Comparison of ENCODE assay signal across 23 cellular contexts in genomic region chrX:101787934-101788333, GRCh38.
"Had no signal": no experiment of that assay in that cellular context is flagged by ENCODE, and none has a peak within 500 bp of the region (broad histone marks: within the 10 kb centered on the region; RNA-seq: fewer than 3 reads in every experiment).

No MANE protein-coding gene starts in this region.

- H3K27me3 ChIP-seq: left lung, neural progenitor cell, upper lobe of right lung had no signal

- H3K4me1 ChIP-seq: gastrocnemius medialis, left lung, neural progenitor cell, parathyroid adenoma, right lobe of liver, tibial nerve, upper lobe of right lung, uterus had no signal

- H3K79me2 ChIP-seq: parathyroid adenoma had no signal

- H2AFZ ChIP-seq: neural progenitor cell, parathyroid adenoma had no signal

- H3K4me1 Mint-ChIP-seq: naive thymus-derived CD4-positive, alpha-beta T cell; nephron; neural progenitor cell; stimulated activated naive B cell treated with anti-CD40 and anti-IgM and Interleukin-4, amounts not matched to agents 10 μg/mL and 1 μg/mL and 100 μg/mL, for 72 hours had no signal

- DNase-seq: cortex of kidney; effector memory CD8-positive, alpha-beta T cell; gastrocnemius medialis; head of caudate nucleus; left cardiac atrium; left lung; mesenchymal stem cell; midbrain; naive thymus-derived CD4-positive, alpha-beta T cell; right lobe of liver; small intestine; stimulated activated CD4-positive, alpha-beta T cell treated with anti-CD3 and anti-CD28 coated beads, Interleukin-15, amount 100 ng/mL, for 24 hours; stimulated activated CD4-positive, alpha-beta T cell treated with anti-CD3 and anti-CD28 coated beads, Interleukin-2, amount 100 ng/mL, for 48 hours; stimulated activated naive B cell treated with anti-CD40 and anti-IgM and Interleukin-4, amounts not matched to agents 10 μg/mL and 1 μg/mL and 100 μg/mL, for 72 hours; upper lobe of right lung; uterus had no signal

- H3K9me3 Mint-ChIP-seq: effector memory CD8-positive, alpha-beta T cell; nephron; neural progenitor cell; stimulated activated naive B cell treated with anti-CD40 and anti-IgM and Interleukin-4, amounts not matched to agents 10 μg/mL and 1 μg/mL and 100 μg/mL, for 72 hours; stimulated activated naive CD8-positive, alpha-beta T cell treated with anti-CD3 and anti-CD28 coated beads, Interleukin-15, Interleukin-2, amounts not matched to agents 100 ng/mL and 50 ng/mL, for 24 hours had no signal

- H3K27ac ChIP-seq: gastrocnemius medialis, left lung, neural progenitor cell, parathyroid adenoma, right lobe of liver, thoracic aorta, tibial nerve, upper lobe of right lung, uterus had no signal

- FAIRE-seq: small intestine had no signal

- H3K4me2 ChIP-seq: neural progenitor cell had no signal

- H3K9me3 ChIP-seq: gastrocnemius medialis, left lung, right lobe of liver, thoracic aorta, tibial nerve, upper lobe of right lung, uterus had no signal

- H3K36me3 Mint-ChIP-seq: naive thymus-derived CD4-positive, alpha-beta T cell; neural progenitor cell; stimulated activated naive B cell treated with anti-CD40 and anti-IgM and Interleukin-4, amounts not matched to agents 10 μg/mL and 1 μg/mL and 100 μg/mL, for 72 hours had no signal

- H3K4me3 Mint-ChIP-seq: effector memory CD8-positive, alpha-beta T cell; naive thymus-derived CD4-positive, alpha-beta T cell; nephron; neural progenitor cell; stimulated activated naive B cell treated with anti-CD40 and anti-IgM and Interleukin-4, amounts not matched to agents 10 μg/mL and 1 μg/mL and 100 μg/mL, for 72 hours; stimulated activated naive CD8-positive, alpha-beta T cell treated with anti-CD3 and anti-CD28 coated beads, Interleukin-15, Interleukin-2, amounts not matched to agents 100 ng/mL and 50 ng/mL, for 24 hours had no signal

- H3K4me3 ChIP-seq: gastrocnemius medialis, left lung, neural progenitor cell, right lobe of liver, thoracic aorta, tibial nerve, upper lobe of right lung, uterus had no signal

- H3K27me3 Mint-ChIP-seq: effector memory CD8-positive, alpha-beta T cell; progenitor cell of endocrine pancreas; stimulated activated naive CD8-positive, alpha-beta T cell treated with anti-CD3 and anti-CD28 coated beads, Interleukin-15, Interleukin-2, amounts not matched to agents 100 ng/mL and 50 ng/mL, for 24 hours had no signal

- H3K36me3 ChIP-seq: gastrocnemius medialis, left lung, neural progenitor cell, right lobe of liver, thoracic aorta, tibial nerve, upper lobe of right lung, uterus had no signal

- H3K27ac Mint-ChIP-seq: effector memory CD8-positive, alpha-beta T cell; naive thymus-derived CD4-positive, alpha-beta T cell; nephron; neural progenitor cell; progenitor cell of endocrine pancreas; stimulated activated naive B cell treated with anti-CD40 and anti-IgM and Interleukin-4, amounts not matched to agents 10 μg/mL and 1 μg/mL and 100 μg/mL, for 72 hours; stimulated activated naive CD8-positive, alpha-beta T cell treated with anti-CD3 and anti-CD28 coated beads, Interleukin-15, Interleukin-2, amounts not matched to agents 100 ng/mL and 50 ng/mL, for 24 hours had no signal
